ENCODE assay signal across 21 cellular contexts in the genomic region with DNA sequence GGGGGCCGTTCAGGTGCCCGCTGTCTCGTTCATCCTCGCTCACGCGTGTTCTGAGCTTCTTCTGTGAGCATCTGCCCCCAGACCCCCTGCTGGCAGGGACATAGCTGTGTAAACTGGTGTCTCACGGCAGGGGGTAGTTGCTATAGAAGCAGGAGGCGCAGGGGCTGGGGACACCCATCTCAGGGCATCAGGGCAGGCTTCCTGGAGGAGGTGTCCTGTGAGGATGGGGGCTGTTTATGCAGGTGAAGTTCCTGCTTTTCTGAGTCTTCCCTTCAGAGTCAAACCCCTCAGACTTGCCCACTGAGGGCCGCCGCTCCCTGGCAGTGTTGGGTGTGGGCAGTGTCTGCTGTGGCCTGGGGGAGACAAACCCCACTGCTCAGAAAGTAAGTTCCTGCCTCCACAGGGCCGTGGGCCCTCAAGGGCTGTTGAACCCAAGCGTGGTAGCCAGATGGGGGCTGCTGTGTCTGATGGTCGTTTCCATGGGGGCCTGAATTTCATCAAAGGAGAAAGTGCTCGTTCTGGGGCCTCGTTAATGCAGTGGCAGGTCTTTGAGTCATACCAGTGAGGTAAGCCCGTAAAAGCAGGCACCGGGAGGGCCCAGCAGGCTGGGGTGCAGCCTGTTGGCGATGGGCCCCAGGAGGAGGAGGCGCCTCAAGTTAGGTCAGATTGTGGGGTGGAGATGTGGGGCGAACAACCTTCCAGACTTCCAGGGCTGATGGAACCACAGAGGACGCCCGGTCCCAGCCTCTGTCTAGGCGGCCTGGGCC. TPM values are rescaled to one million over a fixed set of nuclear protein-coding genes. Genes with fewer than 3 reads are reported as not detected.
DNase-seq lines count a peak whose midpoint lies in the region; ATAC-seq, FAIRE-seq and TF ChIP-seq lines count a peak whose summit lies in the region.
"Had no signal": no experiment of that assay in that cellular context is flagged by ENCODE, and none has a peak within 500 bp of the region (broad histone marks: within the 10 kb centered on the region; RNA-seq: fewer than 3 reads in every experiment).

No MANE protein-coding gene starts in this region.

- TF ChIP-seq CTCF in GM23338 (conservative IDR thresholded peaks at IDR 0.05; ENCODE audit: low read depth in 2 of 2) (no peak), neural crest cell (conservative IDR thresholded peaks at IDR 0.05) (no peak)

- no peak overlapping the region for H3K4me2 ChIP-seq in GM23338

- peak overlapping the region; percentile 65 for H3K27ac Mint-ChIP-seq in GM23338
- H3K27ac Mint-ChIP-seq in neural crest cell (ENCODE audit: unreplicated experiment): peak overlapping the region; percentile 35
- no peak overlapping the region for H3K27ac Mint-ChIP-seq in activated T-helper 17 cell treated with anti-CD3 and anti-CD28 coated beads, Interleukin-2, amount 50 U/mL, for 72 hours

- ATAC-seq in GM23338: no peak
- no peak for ATAC-seq in activated T-helper 17 cell treated with anti-CD3 and anti-CD28 coated beads, Interleukin-2, amount 50 U/mL, for 72 hours (replicated peaks)

- H3K4me1 Mint-ChIP-seq in GM23338 (no peaks in the 10 kb centered on the region), neural crest cell (no peaks in the 10 kb centered on the region)
- no peaks in the 10 kb centered on the region for H3K4me1 Mint-ChIP-seq in activated T-helper 17 cell treated with anti-CD3 and anti-CD28 coated beads, Interleukin-2, amount 50 U/mL, for 72 hours

- no peak overlapping the region for H3K4me3 Mint-ChIP-seq in GM23338
- no peak overlapping the region for H3K4me3 Mint-ChIP-seq in neural crest cell
- H3K4me3 Mint-ChIP-seq in activated T-helper 17 cell treated with anti-CD3 and anti-CD28 coated beads, Interleukin-2, amount 50 U/mL, for 72 hours: no peak overlapping the region

- no peaks in the 10 kb centered on the region for H3K4me1 ChIP-seq in GM23338 (ENCODE audit: insufficient read depth)

- H3K79me2 ChIP-seq in GM23338 (replicated peaks; ENCODE audit: insufficient read depth): peaks cover 10% of the 10 kb centered on the region; the same call in 1 of the 2 replicates

- no peak for FAIRE-seq in HTR-8/SVneo (lab: Jason Lieb, UNC)
- FAIRE-seq: RCC 7860 had no signal

- DNase-seq in NCI-H2171 treated with DMSO at 0.1 percent for 48 hours (lab: John Stamatoyannopoulos, UW) (peak; percentile 36), NCI-H2171 (lab: John Stamatoyannopoulos, UW) (no peak), GM23338 (ENCODE audit: low spot score) (no peak), NCI-H510A treated with DMSO at 0.1 percent for 48 hours (lab: John Stamatoyannopoulos, UW) (peak; percentile 33), neural crest cell (ENCODE audit: low read depth, low spot score) (no peak), HTR-8/SVneo (ENCODE audit: insufficient read length, low spot score) (no peak)
- DNase-seq: ACHN, AML-193, DMS153, GF-D8, HCEC 1CT, MM.1S, NCI-H2227 treated with DMSO at 0.1 percent for 48 hours, NCI-H82, Right ventricle myocardium superior, SW 1271, T-helper 2 cell had no signal

- H3K9me2 ChIP-seq in GM23338 (ENCODE audit: insufficient read depth): no peaks in the 10 kb centered on the region

- H3K36me3 Mint-ChIP-seq in GM23338 (ENCODE audit: low read depth) (no peaks in the 10 kb centered on the region), neural crest cell (ENCODE audit: low read depth) (no peaks in the 10 kb centered on the region)
- H3K36me3 Mint-ChIP-seq in activated T-helper 17 cell treated with anti-CD3 and anti-CD28 coated beads, Interleukin-2, amount 50 U/mL, for 72 hours (ENCODE audit: low read depth): no peaks in the 10 kb centered on the region

- H3K27me3 Mint-ChIP-seq in GM23338 (ENCODE audit: insufficient read depth, low read depth, poor library complexity) (peaks cover 3% of the 10 kb centered on the region), neural crest cell (ENCODE audit: low read depth) (no peaks in the 10 kb centered on the region)
- H3K27me3 Mint-ChIP-seq in activated T-helper 17 cell treated with anti-CD3 and anti-CD28 coated beads, Interleukin-2, amount 50 U/mL, for 72 hours: no peaks in the 10 kb centered on the region

- H3K27ac ChIP-seq in GM23338 (ENCODE audit: low read depth): no peak overlapping the region
- H3K27ac ChIP-seq: C4-2B had no signal

- no peaks in the 10 kb centered on the region for H3F3A ChIP-seq in GM23338 (replicated peaks; ENCODE audit: low read depth)

- H3K4me3 ChIP-seq in GM23338: no peak overlapping the region

- H3K9me3 Mint-ChIP-seq in GM23338 (no peaks in the 10 kb centered on the region), neural crest cell (no peaks in the 10 kb centered on the region)
- H3K9me3 Mint-ChIP-seq in activated T-helper 17 cell treated with anti-CD3 and anti-CD28 coated beads, Interleukin-2, amount 50 U/mL, for 72 hours: no peaks in the 10 kb centered on the region

- H2AFZ ChIP-seq in GM23338: no peak overlapping the region

- H3K36me3 ChIP-seq in GM23338 (ENCODE audit: insufficient read depth): no peaks in the 10 kb centered on the region

- no peaks in the 10 kb centered on the region for H3K27me3 ChIP-seq in GM23338 (ENCODE audit: insufficient read depth)

- no peaks in the 10 kb centered on the region; the same call in 1 of the 2 replicates for H4K20me1 ChIP-seq in GM23338 (replicated peaks; ENCODE audit: insufficient read depth)

TF ChIP-seq in GM23338, 12 proteins besides CTCF, POLR2A, EP300 and RAD21:
- TF ChIP-seq JUNB (IDR thresholded peaks at IDR 0.05; ENCODE audit: unreplicated experiment): no peak
- TF ChIP-seq, protein P1, sequence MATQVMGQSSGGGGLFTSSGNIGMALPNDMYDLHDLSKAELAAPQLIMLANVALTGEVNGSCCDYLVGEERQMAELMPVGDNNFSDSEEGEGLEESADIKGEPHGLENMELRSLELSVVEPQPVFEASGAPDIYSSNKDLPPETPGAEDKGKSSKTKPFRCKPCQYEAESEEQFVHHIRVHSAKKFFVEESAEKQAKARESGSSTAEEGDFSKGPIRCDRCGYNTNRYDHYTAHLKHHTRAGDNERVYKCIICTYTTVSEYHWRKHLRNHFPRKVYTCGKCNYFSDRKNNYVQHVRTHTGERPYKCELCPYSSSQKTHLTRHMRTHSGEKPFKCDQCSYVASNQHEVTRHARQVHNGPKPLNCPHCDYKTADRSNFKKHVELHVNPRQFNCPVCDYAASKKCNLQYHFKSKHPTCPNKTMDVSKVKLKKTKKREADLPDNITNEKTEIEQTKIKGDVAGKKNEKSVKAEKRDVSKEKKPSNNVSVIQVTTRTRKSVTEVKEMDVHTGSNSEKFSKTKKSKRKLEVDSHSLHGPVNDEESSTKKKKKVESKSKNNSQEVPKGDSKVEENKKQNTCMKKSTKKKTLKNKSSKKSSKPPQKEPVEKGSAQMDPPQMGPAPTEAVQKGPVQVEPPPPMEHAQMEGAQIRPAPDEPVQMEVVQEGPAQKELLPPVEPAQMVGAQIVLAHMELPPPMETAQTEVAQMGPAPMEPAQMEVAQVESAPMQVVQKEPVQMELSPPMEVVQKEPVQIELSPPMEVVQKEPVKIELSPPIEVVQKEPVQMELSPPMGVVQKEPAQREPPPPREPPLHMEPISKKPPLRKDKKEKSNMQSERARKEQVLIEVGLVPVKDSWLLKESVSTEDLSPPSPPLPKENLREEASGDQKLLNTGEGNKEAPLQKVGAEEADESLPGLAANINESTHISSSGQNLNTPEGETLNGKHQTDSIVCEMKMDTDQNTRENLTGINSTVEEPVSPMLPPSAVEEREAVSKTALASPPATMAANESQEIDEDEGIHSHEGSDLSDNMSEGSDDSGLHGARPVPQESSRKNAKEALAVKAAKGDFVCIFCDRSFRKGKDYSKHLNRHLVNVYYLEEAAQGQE (IDR thresholded peaks at IDR 0.05; ENCODE audit: unreplicated experiment): no peak
- TF ChIP-seq, protein P2, sequence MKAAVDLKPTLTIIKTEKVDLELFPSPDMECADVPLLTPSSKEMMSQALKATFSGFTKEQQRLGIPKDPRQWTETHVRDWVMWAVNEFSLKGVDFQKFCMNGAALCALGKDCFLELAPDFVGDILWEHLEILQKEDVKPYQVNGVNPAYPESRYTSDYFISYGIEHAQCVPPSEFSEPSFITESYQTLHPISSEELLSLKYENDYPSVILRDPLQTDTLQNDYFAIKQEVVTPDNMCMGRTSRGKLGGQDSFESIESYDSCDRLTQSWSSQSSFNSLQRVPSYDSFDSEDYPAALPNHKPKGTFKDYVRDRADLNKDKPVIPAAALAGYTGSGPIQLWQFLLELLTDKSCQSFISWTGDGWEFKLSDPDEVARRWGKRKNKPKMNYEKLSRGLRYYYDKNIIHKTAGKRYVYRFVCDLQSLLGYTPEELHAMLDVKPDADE (IDR thresholded peaks at IDR 0.05): no peak
- TF ChIP-seq EZH2 (IDR thresholded peaks at IDR 0.05; ENCODE audit: low read depth, unreplicated experiment): no peak
- no peak for TF ChIP-seq EZH2phosphoT487 (IDR thresholded peaks at IDR 0.05; ENCODE audit: unreplicated experiment)
- TF ChIP-seq POLR2AphosphoS5 (IDR thresholded peaks at IDR 0.05; ENCODE audit: low read depth): no peak
- no peak for TF ChIP-seq ZNF114 (CRISPR knock-in tag; IDR thresholded peaks at IDR 0.05)

RNA-seq across cellular contexts. Expression of a gene that starts 23.4 kb away (rescaled TPM):
- total RNA-seq in GM23338 (2014; rRNA removed; shearing (Covaris generic)): 82.9 and 103 TPM in 2 replicates
- 5.6 and 6.4 TPM in 2 replicates for polyA plus RNA-seq in GM23338 (2016; fragmentation: Nextera tagmentation; extraction: Ambion mirVana)
- 15.0 and 15.2 TPM in 2 replicates for total RNA-seq in neural crest cell
- 1 to 10 TPM; 1.1 to 1.6 TPM for total RNA-seq in activated T-helper 17 cell treated with anti-CD3 and anti-CD28 coated beads, Interleukin-2, amount 50 U/mL, for 72 hours
- total RNA-seq: LHCN-M2 had no signal

Comparison
In these comparisons a context has a peak if more than half of its experiments do, and no peak if none do; other contexts are left out.
1. DNase-seq: peak in NCI-H2171 treated with DMSO at 0.1 percent for 48 hours (single experiment) and NCI-H510A treated with DMSO at 0.1 percent for 48 hours (single experiment); none in NCI-H2171 (single experiment), GM23338 (single experiment), neural crest cell (single experiment) and HTR-8/SVneo (single experiment).